10 cellular contexts compared by ENCODE assay signal in genomic region chr2:205868773-205869333, GRCh38.
DNase-seq lines count a peak whose midpoint lies in the region; ATAC-seq and TF ChIP-seq lines count a peak whose summit lies in the region.
"Had no signal": no experiment of that assay in that cellular context is flagged by ENCODE, and none has a peak within 500 bp of the region (broad histone marks: within the 10 kb centered on the region; RNA-seq: fewer than 3 reads in every experiment).

No MANE protein-coding gene starts in this region.

- H3K4me3 ChIP-seq in MM.1S (ENCODE audit: low read length): no peak overlapping the region

- no peaks in the 10 kb centered on the region for H3K36me3 ChIP-seq in MM.1S (replicated peaks; ENCODE audit: insufficient read depth, low read length)

- DNase-seq in GM10248 (ENCODE audit: extremely low spot score) (peak; percentile 22), left kidney (ENCODE audit: low read depth, low spot score) (peak; percentile 56), MM.1S (no peak), NCI-H146 treated with DMSO at 0.1 percent for 48 hours (lab: John Stamatoyannopoulos, UW; ENCODE audit: unreplicated experiment) (no peak), SK-N-DZ (ENCODE audit: low spot score) (no peak)
- DNase-seq: H7 had no signal

- no peaks in the 10 kb centered on the region for H4K20me1 ChIP-seq in MM.1S (ENCODE audit: insufficient read depth, low read length)

- peak; percentile 67 for ATAC-seq in HG02588 (IDR thresholded peaks at IDR 0.05; ENCODE audit: unreplicated experiment)
- ATAC-seq in SK-N-SH treated with all-trans-retinoic acid at 6 μM for 48 hours: peak; percentile 50; the same call in 2 of the 3 replicates
- ATAC-seq in HG02852 (IDR thresholded peaks at IDR 0.05; ENCODE audit: unreplicated experiment): no peak

- no peak overlapping the region for H3K27ac ChIP-seq in MM.1S (ENCODE audit: low read length)
- H3K27ac ChIP-seq: VCaP had no signal

- H3K9ac ChIP-seq in MM.1S (ENCODE audit: low read length): no peak overlapping the region

- no peaks in the 10 kb centered on the region for H3K27me3 ChIP-seq in MM.1S (replicated peaks; ENCODE audit: insufficient read depth, low read length)

- POLR2A ChIA-PET in GM10248 (lab: Yijun Ruan, JAX): no interaction called here

- H3K9me2 ChIP-seq in MM.1S (replicated peaks; ENCODE audit: insufficient read depth, low read length): no peaks in the 10 kb centered on the region

- no peaks in the 10 kb centered on the region for H3K9me3 ChIP-seq in MM.1S (replicated peaks; ENCODE audit: insufficient read depth, low read length)

- no peak overlapping the region for H2AFZ ChIP-seq in MM.1S (ENCODE audit: low read length)

- H3K4me1 ChIP-seq in MM.1S (ENCODE audit: low read length): no peaks in the 10 kb centered on the region

- H3K79me2 ChIP-seq in MM.1S (ENCODE audit: low read length): no peaks in the 10 kb centered on the region

- no peaks in the 10 kb centered on the region for H3F3A ChIP-seq in MM.1S (ENCODE audit: insufficient read depth, low read length)

- CTCF ChIA-PET in GM10248 (lab: Yijun Ruan, JAX): interaction anchor here (1.8 kb wide), 1 partner anchor 11 kb away, joined by 4 read pairs; no protein-coding TSS in a partner anchor

- no peak for TF ChIP-seq CTCF in GM10248 (IDR thresholded peaks at IDR 0.05; ENCODE audit: control extremely low read depth, extremely low read depth, low read depth, missing control alignments)
- no peak for TF ChIP-seq CTCF in MM.1S (IDR thresholded peaks at IDR 0.05; ENCODE audit: low read length)

- no peak overlapping the region for H3K4me2 ChIP-seq in MM.1S (ENCODE audit: low read depth, low read length)

TF ChIP-seq in SK-N-SH treated with all-trans-retinoic acid at 6 μM for 48 hours, 23 proteins besides CTCF, POLR2A, EP300 and RAD21:
- no peak for TF ChIP-seq ZNF565 (CRISPR knock-in tag; conservative IDR thresholded peaks at IDR 0.05; ENCODE audit: low read depth)
- TF ChIP-seq ARNTL (CRISPR knock-in tag; IDR thresholded peaks at IDR 0.05; ENCODE audit: borderline replicate concordance, low read depth): no peak
- TF ChIP-seq TCF4 (CRISPR knock-in tag; IDR thresholded peaks at IDR 0.05; ENCODE audit: borderline replicate concordance): no peak
- TF ChIP-seq GLIS3 (CRISPR knock-in tag; IDR thresholded peaks at IDR 0.05): no peak
- TF ChIP-seq RARB (CRISPR knock-in tag; IDR thresholded peaks at IDR 0.05): no peak
- TF ChIP-seq TOX (CRISPR knock-in tag; IDR thresholded peaks at IDR 0.05; ENCODE audit: borderline replicate concordance): no peak
- no peak for TF ChIP-seq PATZ1 (CRISPR knock-in tag; IDR thresholded peaks at IDR 0.05; ENCODE audit: borderline replicate concordance)
- no peak for TF ChIP-seq ISL1 (CRISPR knock-in tag; IDR thresholded peaks at IDR 0.05)
- no peak for TF ChIP-seq ZFP3 (CRISPR knock-in tag; IDR thresholded peaks at IDR 0.05)
- no peak for TF ChIP-seq CSDC2 (CRISPR knock-in tag; IDR thresholded peaks at IDR 0.05)
- TF ChIP-seq POU6F1 (CRISPR knock-in tag; IDR thresholded peaks at IDR 0.05; ENCODE audit: borderline replicate concordance, low read depth): no peak
- TF ChIP-seq SNAI2 (CRISPR knock-in tag; IDR thresholded peaks at IDR 0.05): no peak
- TF ChIP-seq BACH2 (CRISPR knock-in tag; IDR thresholded peaks at IDR 0.05; ENCODE audit: borderline replicate concordance): no peak
- TF ChIP-seq PPARA (CRISPR knock-in tag; IDR thresholded peaks at IDR 0.05; ENCODE audit: borderline replicate concordance): no peak
- no peak for TF ChIP-seq OSR1 (CRISPR knock-in tag; IDR thresholded peaks at IDR 0.05)

Comparison
In these comparisons a context has a peak if more than half of its experiments do, and no peak if none do; other contexts are left out.
1. DNase-seq: peak in GM10248 (single experiment) and left kidney (single experiment); none in MM.1S (single experiment), NCI-H146 treated with DMSO at 0.1 percent for 48 hours (single experiment) and SK-N-DZ (single experiment).